In the genomic region with DNA sequence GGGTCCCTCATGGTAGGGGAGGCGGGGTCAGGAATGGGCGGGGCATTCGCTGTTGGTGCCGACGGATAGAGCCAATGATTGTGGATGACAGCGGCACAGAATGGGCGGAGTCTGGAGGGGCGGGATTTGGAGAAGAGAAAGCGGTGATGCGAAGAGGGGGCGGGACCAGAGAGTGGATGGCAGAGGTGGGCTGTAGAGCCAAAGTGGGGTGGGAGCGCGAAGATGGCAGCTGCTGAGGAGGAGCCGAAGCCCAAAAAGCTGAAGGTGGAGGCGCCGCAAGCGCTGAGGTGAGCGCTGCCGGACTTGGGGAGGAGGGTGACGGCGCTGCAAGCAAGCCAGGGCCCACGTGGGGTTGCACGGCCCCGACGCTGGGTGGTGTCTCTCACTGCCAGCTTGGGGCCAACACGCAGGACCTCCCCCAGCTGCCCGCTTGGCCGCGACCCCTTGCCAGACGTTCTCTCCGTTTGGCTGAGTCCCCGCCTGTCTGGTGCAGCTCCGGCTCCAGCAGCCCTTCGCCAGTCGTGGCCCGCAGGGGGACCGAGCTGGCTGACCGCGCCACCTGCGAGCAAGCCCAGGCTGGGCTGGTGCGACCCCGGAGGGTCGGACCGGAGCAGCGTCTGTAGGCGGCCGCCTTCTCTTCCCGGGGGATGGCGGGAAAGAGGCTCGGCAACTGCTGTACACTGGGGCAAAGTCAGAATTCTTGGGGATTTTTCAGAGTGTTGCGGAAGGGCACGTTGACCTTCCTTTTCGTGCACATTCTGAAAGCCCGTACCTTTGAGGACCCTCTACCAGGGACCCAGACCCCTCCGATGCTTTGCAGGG, we compare ENCODE assay signal across 8 cellular contexts.
DNase-seq lines count a peak whose midpoint lies in the region; ATAC-seq and TF ChIP-seq lines count a peak whose summit lies in the region.

A gene (plus strand): TSS at position 165 of the 822 bp plus-strand sequence. CDS start 58 bp downstream, at position 223.

- POLR2A ChIA-PET in AG04449 (lab: Yijun Ruan, JAX), result interaction anchor here (0.6 to 1.3 kb wide), 4 partner anchors 23 to 271 kb away, joined by 3 to 5 read pairs (median 4); a partner anchor contains a TSS

- peak within 1 kb of the TSS; percentile 98 for H3K4me3 ChIP-seq in AG04449 (ENCODE audit: low read depth, low read length)

- peak; percentile 79 for ATAC-seq in HG03066 (IDR thresholded peaks at IDR 0.05; ENCODE audit: low read depth, unreplicated experiment)

- CTCF ChIA-PET in AG04449 (lab: Yijun Ruan, JAX), result interaction anchor here (0.5 to 5.7 kb wide), 8 partner anchors 8 to 211 kb away, joined by 3 to 46 read pairs (median 5); no protein-coding TSS in a partner anchor

- TF ChIP-seq POLR2A in GM18526 (IDR thresholded peaks at IDR 0.05; ENCODE audit: extremely low read depth, insufficient read length), result peak; percentile 63

- DNase-seq in AG04449 (ENCODE audit: low read depth, low spot score) (peak; percentile 69), NCI-H2227 treated with DMSO at 0.1 percent for 48 hours (lab: John Stamatoyannopoulos, UW) (peak; percentile 69), islet precursor cell (peak; percentile 99)
- DNase-seq in activated CD4-positive, CD25-positive, alpha-beta regulatory T cell (lab: John Stamatoyannopoulos, UW), result peak; percentile 97 to 99 (median 98)
- peak; percentile 99 for DNase-seq in central memory CD4-positive, alpha-beta T cell
- peak; percentile 99 to 100 (median 100) for DNase-seq in stimulated activated CD4-positive, alpha-beta T cell treated with anti-CD3 and anti-CD28 coated beads, Interleukin-12 subunit alpha, Interleukin-12 subunit beta, amount 100 ng/mL, for 48 hours (ENCODE audit: low read depth in 2 of 3, low spot score in 1 of 3)

- TF ChIP-seq CTCF in AG04449 (IDR thresholded peaks at IDR 0.05; ENCODE audit: insufficient read depth, low read length, missing control alignments), result peak; percentile 58

Comparison
In these comparisons a context has a peak if more than half of its experiments do, and no peak if none do; other contexts are left out.
1. Peak in every context shown above with its lines: DNase-seq, ATAC-seq and H3K4me3 ChIP-seq.